In the genomic region with DNA sequence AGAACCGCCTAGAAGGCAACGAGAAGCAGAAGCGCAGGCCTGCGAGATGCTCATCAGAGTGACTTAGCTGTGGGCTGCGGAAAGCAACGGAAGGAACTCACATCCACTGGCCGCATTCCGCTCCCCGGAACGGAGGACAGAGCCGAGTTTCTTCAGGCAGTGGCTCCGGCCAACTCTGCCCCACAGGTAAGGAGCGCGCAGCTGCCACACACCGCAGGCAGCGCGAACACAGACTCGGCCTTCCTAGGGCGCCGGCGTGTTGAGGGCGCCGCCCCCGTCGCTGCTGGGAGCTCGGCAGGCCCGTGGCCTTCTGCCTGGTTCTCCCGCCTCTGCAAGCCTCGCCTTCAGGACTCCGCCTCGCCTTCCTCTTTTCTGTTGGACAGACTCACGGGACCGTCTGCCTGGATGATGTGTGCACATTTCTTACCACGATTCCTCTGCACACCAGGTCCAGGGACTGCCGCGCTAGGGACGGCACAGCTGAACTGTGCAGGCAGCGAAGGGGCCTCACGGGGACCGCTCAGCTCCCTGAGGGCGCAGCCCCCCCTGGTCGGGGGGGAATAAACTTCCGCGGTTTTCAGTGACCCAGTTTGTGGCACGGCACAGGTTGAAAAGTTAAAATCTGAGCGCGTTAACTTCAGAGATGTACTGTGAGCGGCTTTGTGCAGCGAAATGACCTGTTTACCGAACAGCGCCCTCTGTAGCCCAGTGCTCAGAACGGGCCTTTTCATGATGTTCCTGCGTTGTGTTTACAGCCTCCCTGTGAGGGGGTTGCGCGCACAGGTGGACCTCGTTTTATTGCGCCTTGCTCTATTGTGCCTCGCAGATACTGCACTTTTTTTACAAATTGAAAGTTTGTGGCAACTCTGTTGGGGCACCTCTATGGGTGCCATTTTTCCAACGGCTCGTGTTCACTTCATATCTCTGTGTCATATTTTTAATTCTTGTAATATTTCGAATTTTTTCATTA, we compare ENCODE assay signal across 1 cellular context.
TF ChIP-seq lines count a peak whose summit lies in the region.

No MANE protein-coding gene starts in this region.

TF ChIP-seq in HepG2, 621 proteins besides CTCF, POLR2A, EP300 and RAD21 (continued from another document and continues in another):
- TF ChIP-seq ZNF800 (CRISPR knock-in tag; IDR thresholded peaks at IDR 0.05) (peak; percentile 83), ATM (IDR thresholded peaks at IDR 0.05; ENCODE audit: borderline replicate concordance) (no peak), ZNF296 (CRISPR knock-in tag; conservative IDR thresholded peaks at IDR 0.05) (no peak; the same call in 1 of the 2 replicates), ZNF629 (CRISPR knock-in tag; conservative IDR thresholded peaks at IDR 0.05) (no peak; the same call in 1 of the 2 replicates), ZNF605 (CRISPR knock-in tag; IDR thresholded peaks at IDR 0.05) (peak; percentile 81), TOE1 (CRISPR knock-in tag; IDR thresholded peaks at IDR 0.05) (no peak), RXRB (CRISPR knock-in tag; IDR thresholded peaks at IDR 0.05; ENCODE audit: borderline replicate concordance) (peak; percentile 69; the same call in 1 of the 2 replicates), ZNF234 (CRISPR knock-in tag; conservative IDR thresholded peaks at IDR 0.05) (no peak), SOX6 (IDR thresholded peaks at IDR 0.05) (no peak), SOX6 (CRISPR knock-in tag; IDR thresholded peaks at IDR 0.05) (peak; percentile 39), YEATS2 (CRISPR knock-in tag; IDR thresholded peaks at IDR 0.05; ENCODE audit: borderline replicate concordance) (peak; percentile 39; the same call in 1 of the 2 replicates), ZNF891 (CRISPR knock-in tag; IDR thresholded peaks at IDR 0.05) (no peak), KLF16 (CRISPR knock-in tag; IDR thresholded peaks at IDR 0.05) (no peak), NR1H2 (CRISPR knock-in tag; IDR thresholded peaks at IDR 0.05; ENCODE audit: borderline replicate concordance, low read depth) (no peak), MXD3 (CRISPR knock-in tag; IDR thresholded peaks at IDR 0.05) (peak; percentile 30), CENPX (CRISPR knock-in tag; IDR thresholded peaks at IDR 0.05) (no peak), EED (CRISPR knock-in tag; IDR thresholded peaks at IDR 0.05) (peak; percentile 90; the same call in 1 of the 2 replicates), ONECUT2 (CRISPR knock-in tag; IDR thresholded peaks at IDR 0.05) (no peak), PCBP1 (IDR thresholded peaks at IDR 0.05; ENCODE audit: borderline replicate concordance, low read depth, low read length) (no peak), ZNF318 (CRISPR knock-in tag; IDR thresholded peaks at IDR 0.05) (peak; percentile 67; the same call in 1 of the 2 replicates), CC2D1A (CRISPR knock-in tag; IDR thresholded peaks at IDR 0.05) (no peak), ZNF567 (CRISPR knock-in tag; IDR thresholded peaks at IDR 0.05; ENCODE audit: borderline replicate concordance) (no peak), SETDB1 (CRISPR knock-in tag; IDR thresholded peaks at IDR 0.05; ENCODE audit: borderline replicate concordance) (no peak), CCAR2 (optimal IDR thresholded peaks at IDR 0.05; ENCODE audit: low read depth, low read length) (no peak), ZNF572 (CRISPR knock-in tag; IDR thresholded peaks at IDR 0.05) (no peak), ETS1 (CRISPR knock-in tag; IDR thresholded peaks at IDR 0.05) (no peak), HOXA5 (CRISPR knock-in tag; IDR thresholded peaks at IDR 0.05) (peak; percentile 74; the same call in 1 of the 2 replicates), YEATS4 (CRISPR knock-in tag; IDR thresholded peaks at IDR 0.05; ENCODE audit: borderline replicate concordance) (no peak; the same call in 1 of the 2 replicates), HNRNPUL1 (IDR thresholded peaks at IDR 0.05; ENCODE audit: low read depth, low read length) (no peak), GLI4 (CRISPR knock-in tag; IDR thresholded peaks at IDR 0.05; ENCODE audit: borderline replicate concordance) (no peak), HOXA7 (CRISPR knock-in tag; IDR thresholded peaks at IDR 0.05) (no peak), RAD51 (IDR thresholded peaks at IDR 0.05; ENCODE audit: borderline replicate concordance) (no peak), ZNF775 (CRISPR knock-in tag; IDR thresholded peaks at IDR 0.05; ENCODE audit: borderline replicate concordance) (no peak), RNF219 (CRISPR knock-in tag; IDR thresholded peaks at IDR 0.05) (no peak)
- TF ChIP-seq, protein P1, sequence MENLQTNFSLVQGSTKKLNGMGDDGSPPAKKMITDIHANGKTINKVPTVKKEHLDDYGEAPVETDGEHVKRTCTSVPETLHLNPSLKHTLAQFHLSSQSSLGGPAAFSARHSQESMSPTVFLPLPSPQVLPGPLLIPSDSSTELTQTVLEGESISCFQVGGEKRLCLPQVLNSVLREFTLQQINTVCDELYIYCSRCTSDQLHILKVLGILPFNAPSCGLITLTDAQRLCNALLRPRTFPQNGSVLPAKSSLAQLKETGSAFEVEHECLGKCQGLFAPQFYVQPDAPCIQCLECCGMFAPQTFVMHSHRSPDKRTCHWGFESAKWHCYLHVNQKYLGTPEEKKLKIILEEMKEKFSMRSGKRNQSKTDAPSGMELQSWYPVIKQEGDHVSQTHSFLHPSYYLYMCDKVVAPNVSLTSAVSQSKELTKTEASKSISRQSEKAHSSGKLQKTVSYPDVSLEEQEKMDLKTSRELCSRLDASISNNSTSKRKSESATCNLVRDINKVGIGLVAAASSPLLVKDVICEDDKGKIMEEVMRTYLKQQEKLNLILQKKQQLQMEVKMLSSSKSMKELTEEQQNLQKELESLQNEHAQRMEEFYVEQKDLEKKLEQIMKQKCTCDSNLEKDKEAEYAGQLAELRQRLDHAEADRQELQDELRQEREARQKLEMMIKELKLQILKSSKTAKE (CRISPR knock-in tag; IDR thresholded peaks at IDR 0.05; ENCODE audit: borderline replicate concordance) = no peak
- TF ChIP-seq, protein P2, sequence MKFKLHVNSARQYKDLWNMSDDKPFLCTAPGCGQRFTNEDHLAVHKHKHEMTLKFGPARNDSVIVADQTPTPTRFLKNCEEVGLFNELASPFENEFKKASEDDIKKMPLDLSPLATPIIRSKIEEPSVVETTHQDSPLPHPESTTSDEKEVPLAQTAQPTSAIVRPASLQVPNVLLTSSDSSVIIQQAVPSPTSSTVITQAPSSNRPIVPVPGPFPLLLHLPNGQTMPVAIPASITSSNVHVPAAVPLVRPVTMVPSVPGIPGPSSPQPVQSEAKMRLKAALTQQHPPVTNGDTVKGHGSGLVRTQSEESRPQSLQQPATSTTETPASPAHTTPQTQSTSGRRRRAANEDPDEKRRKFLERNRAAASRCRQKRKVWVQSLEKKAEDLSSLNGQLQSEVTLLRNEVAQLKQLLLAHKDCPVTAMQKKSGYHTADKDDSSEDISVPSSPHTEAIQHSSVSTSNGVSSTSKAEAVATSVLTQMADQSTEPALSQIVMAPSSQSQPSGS (CRISPR knock-in tag; IDR thresholded peaks at IDR 0.05) = peak; percentile 61; the same call in 1 of the 2 replicates
- TF ChIP-seq, protein P3, sequence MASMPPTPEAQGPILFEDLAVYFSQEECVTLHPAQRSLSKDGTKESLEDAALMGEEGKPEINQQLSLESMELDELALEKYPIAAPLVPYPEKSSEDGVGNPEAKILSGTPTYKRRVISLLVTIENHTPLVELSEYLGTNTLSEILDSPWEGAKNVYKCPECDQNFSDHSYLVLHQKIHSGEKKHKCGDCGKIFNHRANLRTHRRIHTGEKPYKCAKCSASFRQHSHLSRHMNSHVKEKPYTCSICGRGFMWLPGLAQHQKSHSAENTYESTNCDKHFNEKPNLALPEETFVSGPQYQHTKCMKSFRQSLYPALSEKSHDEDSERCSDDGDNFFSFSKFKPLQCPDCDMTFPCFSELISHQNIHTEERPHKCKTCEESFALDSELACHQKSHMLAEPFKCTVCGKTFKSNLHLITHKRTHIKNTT (CRISPR knock-in tag; IDR thresholded peaks at IDR 0.05) = no peak
